ENCODE assay signal across 8 cellular contexts in genomic region chr16:30535106-30535776, GRCh38. TPM values are rescaled to one million over a fixed set of nuclear protein-coding genes. Genes with fewer than 3 reads are reported as not detected.
DNase-seq lines count a peak whose midpoint lies in the region; ATAC-seq and TF ChIP-seq lines count a peak whose summit lies in the region.

No MANE protein-coding gene starts in this region.

- TSS peak; percentile 91 for BruUV-seq in Calu3 (replicated peaks; lab: Mats Ljungman, UMichigan)

- no peaks in the 10 kb centered on the region for H3K9me3 Mint-ChIP-seq in Calu3 (ENCODE audit: low read depth, unreplicated experiment)

- H3K9ac ChIP-seq in parathyroid adenoma = peak overlapping the region; percentile 87

- H3K36me3 Mint-ChIP-seq in Calu3 (ENCODE audit: insufficient read depth, unreplicated experiment) = peaks cover 45% of the 10 kb centered on the region

- CTCF ChIA-PET in Calu3 (lab: Charles Lee) = interaction anchor here (0.6 to 2.8 kb wide), 10 partner anchors 8 to 117 kb away, joined by 3 to 21 read pairs (median 4); partner anchors contain the start of genes DCTPP1 and ZNF689

- peak overlapping the region; percentile 65 for H3K27ac Mint-ChIP-seq in Calu3 (ENCODE audit: unreplicated experiment)

- peak overlapping the region; percentile 73 for H3K4me3 Mint-ChIP-seq in Calu3 (ENCODE audit: low read depth, unreplicated experiment)

- peak overlapping the region; percentile 96 for H2AFZ ChIP-seq in parathyroid adenoma

- peaks cover 23% of the 10 kb centered on the region for H3K4me1 ChIP-seq in HAP-1
- H3K4me1 ChIP-seq in parathyroid adenoma = peaks cover 11% of the 10 kb centered on the region

- peaks cover 12% of the 10 kb centered on the region for H3K79me2 ChIP-seq in parathyroid adenoma

- H3K4me3 ChIP-seq in HAP-1 (peak overlapping the region; percentile 52), fibroblast of the aortic adventitia (ENCODE audit: low read depth, low read length) (peak overlapping the region; percentile 75), parathyroid adenoma (ENCODE audit: low read depth, low read length) (peak overlapping the region; percentile 73)

- H3K4me1 Mint-ChIP-seq in Calu3 (ENCODE audit: low read depth, unreplicated experiment) = peaks cover 24% of the 10 kb centered on the region

- H3K36me3 ChIP-seq in HAP-1 (replicated peaks) = peaks cover 15% of the 10 kb centered on the region
- H3K36me3 ChIP-seq in parathyroid adenoma (ENCODE audit: control insufficient read depth, insufficient read depth, low read length) = no peaks in the 10 kb centered on the region

- H3K27me3 ChIP-seq in HAP-1 (ENCODE audit: low read depth) (no peaks in the 10 kb centered on the region), parathyroid adenoma (ENCODE audit: control insufficient read depth, insufficient read depth, low read length) (no peaks in the 10 kb centered on the region)

- ATAC-seq in SK-N-SH treated with all-trans-retinoic acid at 6 μM for 48 hours = peak; percentile 10

- H3K27me3 Mint-ChIP-seq in Calu3 (ENCODE audit: unreplicated experiment) = no peaks in the 10 kb centered on the region

- peak overlapping the region; percentile 94 for H3K27ac ChIP-seq in parathyroid adenoma

- DNase-seq in Calu3 = no peak
- peak in 1 of 2 experiments; percentile 41 for DNase-seq in HAP-1 (ENCODE audit: low spot score in 2 of 2)
- no peak for DNase-seq in fibroblast of the aortic adventitia (ENCODE audit: low read depth)
- DNase-seq in activated effector memory CD4-positive, alpha-beta T cell treated with anti-CD3 and anti-CD28 coated beads, Interleukin-2, amount 50 U/mL, for 16 hours = no peak
- no peak for DNase-seq in activated CD4-positive, CD25-positive, alpha-beta regulatory T cell treated with anti-CD3 and anti-CD28 coated beads, Interleukin-2, amount 50 U/mL, for 72 hours
- DNase-seq in hepatic stellate cell (ENCODE audit: low spot score) = no peak

- intact Hi-C loops in Calu3 (cut with micrococcal nuclease; ENCODE audit: unreplicated experiment) = loop anchor here (2.0 kb wide), 1 partner anchor 104 kb away; the partner anchor contains the start of gene DCTPP1

- in situ Hi-C loops in HAP-1 (cut with MboI; ENCODE audit: low sequenced_read_pairs) = no loop called here

- H3K4me2 ChIP-seq in parathyroid adenoma (ENCODE audit: low read length) = peak overlapping the region; percentile 76

- TF ChIP-seq CTCF in Calu3 (IDR thresholded peaks at IDR 0.05; ENCODE audit: unreplicated experiment) (no peak), fibroblast of the aortic adventitia (IDR thresholded peaks at IDR 0.05; ENCODE audit: insufficient read depth, low read length) (no peak), parathyroid adenoma (IDR thresholded peaks at IDR 0.05) (no peak)

- H3K9me3 ChIP-seq in HAP-1 (no peaks in the 10 kb centered on the region), parathyroid adenoma (ENCODE audit: control insufficient read depth, low read length) (no peaks in the 10 kb centered on the region)

TF ChIP-seq in SK-N-SH treated with all-trans-retinoic acid at 6 μM for 48 hours, 23 proteins besides CTCF, POLR2A, EP300 and RAD21:
- TF ChIP-seq SNAI2 (CRISPR knock-in tag; IDR thresholded peaks at IDR 0.05) (no peak), BACH2 (CRISPR knock-in tag; IDR thresholded peaks at IDR 0.05; ENCODE audit: borderline replicate concordance) (no peak), ZFP3 (CRISPR knock-in tag; IDR thresholded peaks at IDR 0.05) (no peak), POU6F1 (CRISPR knock-in tag; IDR thresholded peaks at IDR 0.05; ENCODE audit: borderline replicate concordance, low read depth) (no peak), ISL1 (CRISPR knock-in tag; IDR thresholded peaks at IDR 0.05) (no peak)

RNA-seq across cellular contexts. Expression of gene ZNF747, which starts 0.6 kb away (rescaled TPM):
- total RNA-seq in Calu3 (2022) (12.3 and 15.4 TPM in 2 replicates), fibroblast of the aortic adventitia (ENCODE audit: low replicate concordance) (14.0 and 16.0 TPM in 2 replicates)

RNA-seq across cellular contexts. Expression of gene ZNF768, which starts 8.9 kb away (rescaled TPM):
- 40.8 and 42.6 TPM in 2 replicates for total RNA-seq in Calu3 (2022)
- 20.9 and 21.6 TPM in 2 replicates for total RNA-seq in fibroblast of the aortic adventitia (ENCODE audit: low replicate concordance)

RNA-seq across cellular contexts. Expression of gene ZNF764, which starts 22.9 kb away (rescaled TPM):
- total RNA-seq in Calu3 (2022) (16.5 and 16.7 TPM in 2 replicates), fibroblast of the aortic adventitia (ENCODE audit: low replicate concordance) (5.3 and 11.2 TPM in 2 replicates)

RNA-seq across cellular contexts. Expression of gene ZNF688, which starts 36.3 kb away (rescaled TPM):
- total RNA-seq in Calu3 (2022) = 11.8 and 13.5 TPM in 2 replicates
- 6.7 and 57.4 TPM in 2 replicates for total RNA-seq in fibroblast of the aortic adventitia (ENCODE audit: low replicate concordance)

RNA-seq across cellular contexts. Expression of gene ZNF785, which starts 50.3 kb away (rescaled TPM):
- total RNA-seq in Calu3 (2022) (22.2 and 22.9 TPM in 2 replicates), fibroblast of the aortic adventitia (ENCODE audit: low replicate concordance) (8.1 and 8.3 TPM in 2 replicates)
